Comparison of ENCODE assay signal across 1 cellular context in genomic region chr6:84633771-84634170, GRCh38.
TF ChIP-seq lines count a peak whose summit lies in the region.

No MANE protein-coding gene starts in this region.

TF ChIP-seq in IMR-90, 13 proteins besides CTCF, POLR2A, EP300 and RAD21:
- TF ChIP-seq MAFK (IDR thresholded peaks at IDR 0.05; ENCODE audit: low read depth, low read length) (no peak), RFX5 (IDR thresholded peaks at IDR 0.05; ENCODE audit: low read depth, low read length) (no peak), MXI1 (IDR thresholded peaks at IDR 0.05; ENCODE audit: borderline replicate concordance, low read depth, low read length) (no peak), USF2 (IDR thresholded peaks at IDR 0.05; ENCODE audit: low read depth, low read length) (no peak), FOS (IDR thresholded peaks at IDR 0.05; ENCODE audit: low read depth, low read length) (no peak), RCOR1 (IDR thresholded peaks at IDR 0.05; ENCODE audit: insufficient replicate concordance, low read length) (no peak), MAZ (IDR thresholded peaks at IDR 0.05; ENCODE audit: borderline replicate concordance, low read depth, low read length) (no peak)
TF ChIP-seq in IMR-90: peak in this region for 0.
